17 cellular contexts compared by ENCODE assay signal in the genomic region with DNA sequence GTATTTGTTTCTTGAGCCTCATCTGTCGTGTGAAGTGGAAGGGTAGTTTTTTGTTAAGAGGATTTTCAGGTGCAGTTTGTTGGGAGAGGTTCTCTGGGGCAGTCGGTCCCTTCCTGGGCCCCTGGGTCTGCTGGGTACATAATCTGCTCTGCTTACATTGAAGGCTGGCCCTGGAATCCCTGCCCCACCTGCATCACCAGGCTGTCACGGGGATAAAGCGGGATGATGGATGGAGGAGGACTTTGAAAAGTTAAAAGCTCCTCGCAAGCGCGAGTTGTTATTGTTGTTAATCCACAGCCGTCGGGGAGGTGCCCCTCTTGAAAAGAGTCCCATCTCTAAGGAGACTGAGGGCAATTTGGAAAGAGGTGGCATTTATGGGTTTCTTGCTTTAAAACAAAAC.
"Had no signal": no experiment of that assay in that cellular context is flagged by ENCODE, and none has a peak within 500 bp of the region (broad histone marks: within the 10 kb centered on the region; RNA-seq: fewer than 3 reads in every experiment).

No MANE protein-coding gene starts in this region.

- H3K36me3 ChIP-seq: colonic mucosa, gastroesophageal sphincter, left ventricle myocardium inferior, right lobe of liver, upper lobe of left lung had no signal

- H3K9me3 ChIP-seq: colonic mucosa, gastroesophageal sphincter, left ventricle myocardium inferior, right lobe of liver, upper lobe of left lung had no signal

- H3K27ac ChIP-seq: colonic mucosa, epithelial cell of prostate, gastroesophageal sphincter, left ventricle myocardium inferior, right lobe of liver, upper lobe of left lung had no signal

- FAIRE-seq: TTC549 had no signal

- H3K4me1 ChIP-seq: colonic mucosa, right lobe of liver, upper lobe of left lung had no signal

- H3K4me3 ChIP-seq: colonic mucosa, gastroesophageal sphincter, left ventricle myocardium inferior, right lobe of liver, upper lobe of left lung had no signal

- DNase-seq: activated CD4-positive, alpha-beta T cell treated with anti-CD3 and anti-CD28 coated beads, Interleukin-2, amount 50 U/mL, for 1 hour; activated naive CD4-positive, alpha-beta T cell treated with anti-CD3 and anti-CD28 coated beads, Interleukin-2, amount 10 ng/mL, durations not matched to agents 7 days and 5 days; activated T-cell treated with anti-CD3 and anti-CD28 coated beads for 4 hours; caudate nucleus; colonic mucosa; effector memory CD4-positive, alpha-beta T cell; islet precursor cell; left ventricle myocardium inferior; mesenchymal stem cell; occipital lobe; right lobe of liver; stimulated activated naive CD4-positive, alpha-beta T cell; substantia nigra; upper lobe of left lung had no signal

- ATAC-seq: gastroesophageal sphincter, right lobe of liver had no signal

- H3K27me3 ChIP-seq: colonic mucosa, gastroesophageal sphincter, right lobe of liver, upper lobe of left lung had no signal
